In genomic region chr19:18274776-18275356, GRCh38 we compare ENCODE assay signal across 9 cellular contexts. TPM values are rescaled to one million over a fixed set of nuclear protein-coding genes. Genes with fewer than 3 reads are reported as not detected.
DNase-seq lines count a peak whose midpoint lies in the region; ATAC-seq and TF ChIP-seq lines count a peak whose summit lies in the region.
"Had no signal": no experiment of that assay in that cellular context is flagged by ENCODE, and none has a peak within 500 bp of the region (broad histone marks: within the 10 kb centered on the region; RNA-seq: fewer than 3 reads in every experiment).

No MANE protein-coding gene starts in this region.

- peaks cover 29 to 51% of the 10 kb centered on the region in 2 donors for H3K4me1 ChIP-seq in left lung

- H3K4me3 ChIP-seq in left lung: no peak overlapping the region

- H3K36me3 ChIP-seq in left lung: peaks cover 0 to 22% of the 10 kb centered on the region in 2 donors

- no peak for TF ChIP-seq CTCF in left lung (IDR thresholded peaks at IDR 0.05)

- no peaks in the 10 kb centered on the region for H3K9me3 ChIP-seq in left lung

- H3K27me3 ChIP-seq in left lung: no peaks in the 10 kb centered on the region

- intact Hi-C loops in left lung (cut with DNase I): no loop called here

- peak overlapping the region; percentile 36 for H3K27ac ChIP-seq in caudate nucleus (ENCODE audit: low read depth, low read length)
- peak overlapping the region; percentile 47 to 58 for H3K27ac ChIP-seq in left lung
- H3K27ac ChIP-seq in temporal lobe (ENCODE audit: low read depth, low read length): peak overlapping the region; percentile 52

- DNase-seq in Daoy (ENCODE audit: low read depth) (peak; percentile 95), NCI-H460 (ENCODE audit: extremely low read depth, low read depth) (peak; percentile 47), caudate nucleus (lab: John Stamatoyannopoulos, UW) (peak in 57 of 61 donors; percentile 4 to 81 (median 51)), left lung (peak; percentile 83 to 91), DMS153 (lab: John Stamatoyannopoulos, UW) (no peak)
- no peak for DNase-seq in stimulated activated CD4-positive, alpha-beta T cell treated with anti-CD3 and anti-CD28 coated beads, Interleukin-4, amount 100 ng/mL, for 1 hour

- ATAC-seq in left lung (peak; percentile 64), HG03280 (IDR thresholded peaks at IDR 0.05; ENCODE audit: unreplicated experiment) (no peak)

RNA-seq across cellular contexts. Expression of gene IQCN, which starts 0.6 kb away (rescaled TPM):
- 0.74 and 12.6 TPM in 2 replicates for total RNA-seq in Daoy (2014; rRNA removed; shearing (Covaris generic))
- total RNA-seq in NCI-H460 (2014; rRNA removed; shearing (Covaris generic)): 0.20 and 0.32 TPM in 2 replicates
- 0.16 and 0.32 TPM in 2 replicates for polyA plus RNA-seq in NCI-H460 (2014; cell fraction: nucleus; rRNA removed)
- total RNA-seq in left lung (1 to 10 TPM; 3.0 to 5.8 TPM), temporal lobe (0.49 TPM)
- total RNA-seq: pulmonary artery endothelial cell had no signal

RNA-seq across cellular contexts. Expression of gene JUND, which starts 6.6 kb away (rescaled TPM):
- total RNA-seq in Daoy (2014; rRNA removed; shearing (Covaris generic)): 75.0 and 75.6 TPM in 2 replicates
- 37.7 and 56.6 TPM in 2 replicates for total RNA-seq in NCI-H460 (2014; rRNA removed; shearing (Covaris generic))
- polyA plus RNA-seq in NCI-H460 (2014; cell fraction: nucleus; rRNA removed): 36.4 and 65.2 TPM in 2 replicates
- total RNA-seq in left lung: 100 to 1,000 TPM; 179 to 232 TPM
- total RNA-seq in temporal lobe: 46.0 TPM

RNA-seq across cellular contexts. Expression of gene LSM4, which starts 48.0 kb away (rescaled TPM):
- 318 and 351 TPM in 2 replicates for total RNA-seq in Daoy (2014; rRNA removed; shearing (Covaris generic))
- 207 and 261 TPM in 2 replicates for total RNA-seq in NCI-H460 (2014; rRNA removed; shearing (Covaris generic))
- 332 and 335 TPM in 2 replicates for polyA plus RNA-seq in NCI-H460 (2014; cell fraction: nucleus; rRNA removed)
- 100 to 1,000 TPM in 1 of 2 donors, 10 to 100 TPM in 1; 87.8 to 121 TPM for total RNA-seq in left lung
- total RNA-seq in temporal lobe: 58.0 TPM

RNA-seq across cellular contexts. Expression of gene PDE4C, which starts 48.6 kb away (rescaled TPM):
- total RNA-seq in Daoy (2014; rRNA removed; shearing (Covaris generic)): 0.17 TPM in 1 of 2 replicates, not detected in the other
- total RNA-seq in NCI-H460 (2014; rRNA removed; shearing (Covaris generic)): 0.10 and 0.20 TPM in 2 replicates
- 0.38 TPM in 1 of 2 replicates, not detected in the other for polyA plus RNA-seq in NCI-H460 (2014; cell fraction: nucleus; rRNA removed)
- total RNA-seq in left lung (10 to 100 TPM in 1 of 2 donors, 1 to 10 TPM in 1; 3.7 to 11.3 TPM), temporal lobe (1.2 TPM)

Comparison
In these comparisons a context has a peak if more than half of its experiments do, and no peak if none do; other contexts are left out.
1. DNase-seq: peak in Daoy (single experiment), NCI-H460 (single experiment), caudate nucleus (57 of 61) and left lung (2 of 2); none in stimulated activated CD4-positive, alpha-beta T cell treated with anti-CD3 and anti-CD28 coated beads, Interleukin-4, amount 100 ng/mL, for 1 hour (single experiment) and DMS153 (single experiment).
2. Peak in every context shown above with its lines, with median percentiles within 50 percentile points of each other: H3K27ac ChIP-seq.